In the genomic region with DNA sequence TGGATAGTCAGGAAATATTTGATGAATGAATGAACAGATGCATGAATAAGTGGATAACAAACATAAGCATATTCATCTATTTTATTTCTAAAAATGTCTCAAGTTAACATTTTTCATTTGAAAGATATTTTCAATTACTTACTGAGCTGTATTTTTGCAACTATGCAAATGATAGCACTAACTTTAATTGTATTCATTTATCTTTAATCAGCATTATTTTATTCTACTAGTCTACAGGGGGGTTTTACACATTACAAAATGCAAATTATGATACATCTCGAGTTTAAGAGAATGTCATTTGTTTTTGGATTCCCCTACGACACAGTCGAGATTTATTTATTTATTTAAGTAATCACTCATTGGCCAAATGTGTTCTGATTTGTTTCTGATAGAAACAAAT, we compare ENCODE assay signal across 7 cellular contexts.
"Had no signal": no experiment of that assay in that cellular context is flagged by ENCODE, and none has a peak within 500 bp of the region (broad histone marks: within the 10 kb centered on the region; RNA-seq: fewer than 3 reads in every experiment).

No MANE protein-coding gene starts in this region.

- H2AFZ ChIP-seq: GM23338 had no signal

- ATAC-seq: GM23338, K562 had no signal

- H3K4me2 ChIP-seq: GM23338 had no signal

- FAIRE-seq: H1, H54, HTR-8/SVneo, K562 had no signal

- DNase-seq: H9, HCEC 1CT had no signal

- H3K4me3 ChIP-seq: GM23338, K562 had no signal
